In genomic region chr5:167511276-167511675, GRCh38 we compare ENCODE assay signal across 19 cellular contexts.
"Had no signal": no experiment of that assay in that cellular context is flagged by ENCODE, and none has a peak within 500 bp of the region (broad histone marks: within the 10 kb centered on the region; RNA-seq: fewer than 3 reads in every experiment).

No MANE protein-coding gene starts in this region.

- ATAC-seq: foreskin keratinocyte; mucosa of descending colon; naive thymus-derived CD8-positive, alpha-beta T cell; stimulated activated naive CD8-positive, alpha-beta T cell treated with anti-CD3 and anti-CD28 coated beads, Interleukin-15, Interleukin-2, amounts not matched to agents 100 U/mL and 50 U/mL, for 24 hours had no signal

- H3K27ac Mint-ChIP-seq: endodermal cell; naive thymus-derived CD8-positive, alpha-beta T cell; type B pancreatic cell had no signal

- DNase-seq: effector CD4-positive, alpha-beta T cell; endodermal cell; erythroblast; foreskin keratinocyte; kidney glomerular epithelial cell; mucosa of descending colon; naive thymus-derived CD8-positive, alpha-beta T cell; posterior cingulate gyrus; sigmoid colon; stimulated activated CD4-positive, alpha-beta T cell treated with anti-CD3 and anti-CD28 coated beads, Interleukin-12 subunit alpha, Interleukin-12 subunit beta, amount 100 ng/mL, for 4 hours; stimulated activated CD4-positive, alpha-beta T cell treated with anti-CD3 and anti-CD28 coated beads, Interleukin-2, amount 100 ng/mL, for 48 hours; stimulated activated naive CD8-positive, alpha-beta T cell treated with anti-CD3 and anti-CD28 coated beads, Interleukin-15, Interleukin-2, amounts not matched to agents 100 U/mL and 50 U/mL, for 24 hours; thyroid gland had no signal

- H3K4me1 Mint-ChIP-seq: naive thymus-derived CD8-positive, alpha-beta T cell had no signal

- H3K36me3 ChIP-seq: right atrium auricular region, sigmoid colon, suprapubic skin, thyroid gland had no signal

- H3K4me3 Mint-ChIP-seq: endodermal cell; naive thymus-derived CD8-positive, alpha-beta T cell; neural crest cell; type B pancreatic cell had no signal

- H3K27me3 Mint-ChIP-seq: naive thymus-derived CD8-positive, alpha-beta T cell had no signal

- H3K4me3 ChIP-seq: coronary artery, mucosa of descending colon, right atrium auricular region, sigmoid colon, skin epidermis, suprapubic skin, thyroid gland had no signal

- H3K4me1 ChIP-seq: foreskin keratinocyte, right atrium auricular region, sigmoid colon, suprapubic skin, thyroid gland had no signal

- H3K9me3 Mint-ChIP-seq: endodermal cell, neural crest cell, type B pancreatic cell had no signal

- H3K9me3 ChIP-seq: mucosa of descending colon, right atrium auricular region, suprapubic skin, thyroid gland had no signal

- H3K36me3 Mint-ChIP-seq: naive thymus-derived CD8-positive, alpha-beta T cell; type B pancreatic cell had no signal

- H3K27me3 ChIP-seq: right atrium auricular region, sigmoid colon, thyroid gland had no signal
